In genomic region chr18:79321625-79322024, GRCh38 we compare ENCODE assay signal across 21 cellular contexts.
DNase-seq lines count a peak whose midpoint lies in the region; TF ChIP-seq lines count a peak whose summit lies in the region.
"Had no signal": no experiment of that assay in that cellular context is flagged by ENCODE, and none has a peak within 500 bp of the region (broad histone marks: within the 10 kb centered on the region; RNA-seq: fewer than 3 reads in every experiment).

No MANE protein-coding gene starts in this region.

- H3K23ac ChIP-seq in mesenchymal stem cell (ENCODE audit: low read length in 2 of 2), result no peak overlapping the region

- BruUV-seq in OCI-LY7 (replicated peaks; lab: Mats Ljungman, UMichigan), result no TSS peak

- H3K27me3 ChIP-seq in mesenchymal stem cell (ENCODE audit: control insufficient read depth in 1 of 2, insufficient read depth in 1 of 2, low read length in 2 of 2), result no peaks in the 10 kb centered on the region
- no peaks in the 10 kb centered on the region for H3K27me3 ChIP-seq in SJCRH30
- H3K27me3 ChIP-seq: sigmoid colon, transverse colon had no signal

- intact Hi-C loops in OCI-LY7 (cut with micrococcal nuclease; ENCODE audit: unreplicated experiment), result no loop called here

- H3K79me1 ChIP-seq in mesenchymal stem cell (replicated peaks; ENCODE audit: low read length, poor library complexity, severe bottlenecking), result no peaks in the 10 kb centered on the region

- no peaks in the 10 kb centered on the region for H4K20me1 ChIP-seq in OCI-LY7 (ENCODE audit: insufficient read depth, low read length)

- H3K27ac ChIP-seq in mesenchymal stem cell (ENCODE audit: low read length, poor library complexity, severe bottlenecking), result no peak overlapping the region
- H3K27ac ChIP-seq in SJCRH30, result no peak overlapping the region
- H3K27ac ChIP-seq in OCI-LY7 (ENCODE audit: low read depth, low read length, poor library complexity, severe bottlenecking), result no peak overlapping the region
- H3K27ac ChIP-seq: epithelial cell of prostate, sigmoid colon, transverse colon had no signal

- no peak overlapping the region for H3K18ac ChIP-seq in mesenchymal stem cell (ENCODE audit: low read depth in 1 of 2, low read length in 2 of 2)

- H4K8ac ChIP-seq in mesenchymal stem cell (ENCODE audit: low read length), result no peak overlapping the region

- no peaks in the 10 kb centered on the region for H3K79me2 ChIP-seq in OCI-LY7 (ENCODE audit: insufficient read depth, low read depth, low read length)

- CTCF ChIA-PET in OCI-LY7 (lab: Charles Lee; ENCODE audit: unreplicated experiment), result no interaction called here

- H3K9ac ChIP-seq in mesenchymal stem cell (ENCODE audit: low read length), result no peak overlapping the region

- H2BK15ac ChIP-seq in mesenchymal stem cell (ENCODE audit: low read depth, poor library complexity, severe bottlenecking), result no peak overlapping the region

- H3K36me3 ChIP-seq in mesenchymal stem cell (ENCODE audit: control insufficient read depth in 1 of 2, insufficient read depth in 2 of 2, low read depth in 1 of 2, low read length in 2 of 2), result peaks cover under 1 to 7% of the 10 kb centered on the region in 2 experiments
- H3K36me3 ChIP-seq in SJCRH30, result no peaks in the 10 kb centered on the region
- peaks cover 4% of the 10 kb centered on the region; the same call in 1 of the 2 replicates for H3K36me3 ChIP-seq in OCI-LY7 (ENCODE audit: insufficient read depth, low read length)
- H3K36me3 ChIP-seq: transverse colon had no signal

- H3K4me3 ChIP-seq in mesenchymal stem cell (ENCODE audit: insufficient read depth in 1 of 2, low read depth in 1 of 2, low read length in 2 of 2), result peak overlapping the region in 1 of 2 experiments; percentile 4
- no peak overlapping the region for H3K4me3 ChIP-seq in SJCRH30
- no peak overlapping the region for H3K4me3 ChIP-seq in OCI-LY7 (ENCODE audit: low read depth, low read length, poor library complexity, severe bottlenecking)
- H3K4me3 ChIP-seq: lung, sigmoid colon, transverse colon had no signal

- no peak for TF ChIP-seq CTCF in OCI-LY7 (conservative IDR thresholded peaks at IDR 0.05; ENCODE audit: low read length)

- DNase-seq in EH (ENCODE audit: low read depth) (peak; percentile 20), NCI-H146 treated with DMSO at 0.1 percent for 48 hours (lab: John Stamatoyannopoulos, UW; ENCODE audit: unreplicated experiment) (peak; percentile 78), fibroblast of gingiva (ENCODE audit: low read depth) (peak; percentile 35), mesenchymal stem cell (peak; percentile 30), SJCRH30 (no peak), OCI-LY7 (ENCODE audit: low spot score) (no peak), nucleus accumbens (lab: John Stamatoyannopoulos, UW) (no peak)
- DNase-seq: activated B cell treated with CpG ODN at 0.5 μM for 24 hours; activated CD4-positive, alpha-beta T cell treated with anti-CD3 and anti-CD28 coated beads, Interleukin-2, amount 50 U/mL, for 4 hours; activated CD8-positive, alpha-beta memory T cell treated with anti-CD3 and anti-CD28 coated beads, Interleukin-2, amount 50 U/mL, for 4 hours; activated naive CD8-positive, alpha-beta T cell treated with anti-CD3 and anti-CD28 coated beads for 36 hours; AML-193; CD8-positive, alpha-beta memory T cell; DMS153; GOT3; NCI-H526 treated with DMSO at 0.1 percent for 48 hours; sigmoid colon; stimulated activated CD8-positive, alpha-beta memory T cell treated with anti-CD3 and anti-CD28 coated beads, Interleukin-4, amount 100 ng/mL, for 48 hours; transverse colon had no signal

- no peak overlapping the region for H3K14ac ChIP-seq in mesenchymal stem cell (ENCODE audit: low read length in 2 of 2)

- H3K4me1 ChIP-seq in mesenchymal stem cell (ENCODE audit: control insufficient read depth, insufficient read depth, low read depth, low read length) (peaks cover 6% of the 10 kb centered on the region), SJCRH30 (no peaks in the 10 kb centered on the region), OCI-LY7 (ENCODE audit: insufficient read depth, low read length, poor library complexity, severe bottlenecking) (no peaks in the 10 kb centered on the region)
- H3K4me1 ChIP-seq: sigmoid colon, transverse colon had no signal

- H3K4ac ChIP-seq in mesenchymal stem cell (ENCODE audit: low read depth in 1 of 2, low read length in 2 of 2), result no peak overlapping the region

- POLR2A ChIA-PET in OCI-LY7 (lab: Charles Lee), result interaction anchor here (0.7 kb wide), 1 partner anchor 93 kb away, joined by 4 read pairs; no protein-coding TSS in a partner anchor

- H2AFZ ChIP-seq in mesenchymal stem cell (ENCODE audit: low read depth, low read length), result no peak overlapping the region
- H2AFZ ChIP-seq in OCI-LY7 (ENCODE audit: low read length), result no peak overlapping the region

- H3K9me2 ChIP-seq in OCI-LY7 (ENCODE audit: insufficient read depth, low read length), result no peaks in the 10 kb centered on the region

- no peak overlapping the region for H2AK5ac ChIP-seq in mesenchymal stem cell (ENCODE audit: low read length, severe bottlenecking)

- H2BK12ac ChIP-seq in mesenchymal stem cell (ENCODE audit: low read length in 2 of 2), result no peak overlapping the region

- H3K9me3 ChIP-seq in mesenchymal stem cell (ENCODE audit: control insufficient read depth, low read length), result no peaks in the 10 kb centered on the region
- no peaks in the 10 kb centered on the region for H3K9me3 ChIP-seq in SJCRH30 (replicated peaks)
- no peaks in the 10 kb centered on the region for H3K9me3 ChIP-seq in OCI-LY7 (ENCODE audit: low read length)
- H3K9me3 ChIP-seq: sigmoid colon, transverse colon had no signal

- H4K91ac ChIP-seq in mesenchymal stem cell (ENCODE audit: low read length), result no peak overlapping the region

- H3K4me2 ChIP-seq in mesenchymal stem cell (ENCODE audit: low read length, poor library complexity, severe bottlenecking) (no peak overlapping the region), OCI-LY7 (ENCODE audit: low read length) (no peak overlapping the region)

- H2BK5ac ChIP-seq in mesenchymal stem cell (ENCODE audit: low read depth, low read length, poor library complexity, severe bottlenecking), result no peak overlapping the region

- H2BK120ac ChIP-seq in mesenchymal stem cell (ENCODE audit: low read depth, low read length), result no peak overlapping the region

- WGBS in mesenchymal stem cell, result 79% methylated on average over 3 of the region's 3 CpGs

Comparison
In these comparisons a context has a peak if more than half of its experiments do, and no peak if none do; other contexts are left out.
1. DNase-seq: peak in EH (single experiment), NCI-H146 treated with DMSO at 0.1 percent for 48 hours (single experiment), fibroblast of gingiva (single experiment) and mesenchymal stem cell (single experiment); none in SJCRH30 (0 of 2), OCI-LY7 (single experiment) and nucleus accumbens (0 of 56).